ENCODE assay signal across 18 cellular contexts in the genomic region with DNA sequence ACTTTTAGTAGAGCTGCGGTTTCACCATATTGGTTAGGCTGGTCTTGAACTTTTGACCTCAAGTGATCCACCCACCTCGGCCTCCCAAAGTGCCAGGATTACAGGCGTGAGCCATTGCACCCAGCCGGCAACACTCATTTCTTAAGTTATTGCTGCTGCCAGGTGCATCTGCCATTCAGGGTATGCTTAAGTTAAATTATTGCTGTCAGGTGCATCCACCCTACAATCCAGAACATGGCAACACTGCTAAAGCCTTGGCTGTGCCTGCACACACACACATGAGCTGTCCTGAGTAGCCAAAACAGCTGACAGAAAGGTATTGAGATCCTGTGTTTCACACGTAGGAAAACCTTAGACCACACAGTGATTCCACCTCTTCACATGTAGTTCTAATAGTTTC.
"Had no signal": no experiment of that assay in that cellular context is flagged by ENCODE, and none has a peak within 500 bp of the region (broad histone marks: within the 10 kb centered on the region; RNA-seq: fewer than 3 reads in every experiment).

No MANE protein-coding gene starts in this region.

- H3K4me1 Mint-ChIP-seq: neural crest cell had no signal

- H3K27ac ChIP-seq: ascending aorta, breast epithelium, foreskin keratinocyte, tibial artery, uterus had no signal

- H3K27me3 ChIP-seq: ascending aorta, breast epithelium, foreskin keratinocyte, heart left ventricle, tibial artery, uterus had no signal

- H3K36me3 ChIP-seq: ascending aorta, breast epithelium, heart left ventricle, tibial artery, uterus had no signal

- H3K9me3 Mint-ChIP-seq: activated naive CD4-positive, alpha-beta T cell treated with anti-CD3 and anti-CD28 coated beads, Interleukin-2, amount 10 ng/mL, durations not matched to agents 7 days and 5 days; activated T-cell treated with anti-CD3 and anti-CD28 coated beads, Interleukin-2, amount 50 U/mL, for 24 hours; neural crest cell; stimulated activated memory B cell treated with anti-CD40 and anti-IgM and Interleukin-4, amounts not matched to agents 10 μg/mL and 1 μg/mL and 100 μg/mL, for 72 hours had no signal

- H3K4me3 Mint-ChIP-seq: activated CD8-positive, alpha-beta memory T cell treated with anti-CD3 and anti-CD28 coated beads, Interleukin-2, amount 10 ng/mL, durations not matched to agents 7 days and 5 days; activated naive CD4-positive, alpha-beta T cell treated with anti-CD3 and anti-CD28 coated beads, Interleukin-2, amount 10 ng/mL, durations not matched to agents 7 days and 5 days; activated T-cell treated with anti-CD3 and anti-CD28 coated beads, Interleukin-2, amount 50 U/mL, for 24 hours; neural crest cell; stimulated activated memory B cell treated with anti-CD40 and anti-IgM and Interleukin-4, amounts not matched to agents 10 μg/mL and 1 μg/mL and 100 μg/mL, for 72 hours had no signal

- DNase-seq: activated CD4-positive, alpha-beta T cell treated with anti-CD3 and anti-CD28 coated beads, Interleukin-2, amount 50 U/mL, for 48 hours; activated CD8-positive, alpha-beta memory T cell treated with anti-CD3 and anti-CD28 coated beads, Interleukin-2, amount 10 ng/mL, durations not matched to agents 7 days and 5 days; activated naive CD4-positive, alpha-beta T cell treated with anti-CD3 and anti-CD28 coated beads, Interleukin-2, amount 10 ng/mL, durations not matched to agents 7 days and 5 days; activated T-cell treated with anti-CD3 and anti-CD28 coated beads, Interleukin-2, amount 50 U/mL, for 24 hours; cerebellar nuclear complex; effector memory CD4-positive, alpha-beta T cell; foreskin keratinocyte; heart left ventricle; left colon; midbrain; stimulated activated CD4-positive, alpha-beta T cell treated with anti-CD3 and anti-CD28 coated beads, Interleukin-2, amount 100 ng/mL, for 48 hours; tibial artery; uterus had no signal

- H3K27ac Mint-ChIP-seq: activated CD8-positive, alpha-beta memory T cell treated with anti-CD3 and anti-CD28 coated beads, Interleukin-2, amount 10 ng/mL, durations not matched to agents 7 days and 5 days; activated naive CD4-positive, alpha-beta T cell treated with anti-CD3 and anti-CD28 coated beads, Interleukin-2, amount 10 ng/mL, durations not matched to agents 7 days and 5 days; activated T-cell treated with anti-CD3 and anti-CD28 coated beads, Interleukin-2, amount 50 U/mL, for 24 hours had no signal

- H3K27me3 Mint-ChIP-seq: activated CD8-positive, alpha-beta memory T cell treated with anti-CD3 and anti-CD28 coated beads, Interleukin-2, amount 10 ng/mL, durations not matched to agents 7 days and 5 days; activated T-cell treated with anti-CD3 and anti-CD28 coated beads, Interleukin-2, amount 50 U/mL, for 24 hours; stimulated activated memory B cell treated with anti-CD40 and anti-IgM and Interleukin-4, amounts not matched to agents 10 μg/mL and 1 μg/mL and 100 μg/mL, for 72 hours had no signal

- H3K36me3 Mint-ChIP-seq: activated CD8-positive, alpha-beta memory T cell treated with anti-CD3 and anti-CD28 coated beads, Interleukin-2, amount 10 ng/mL, durations not matched to agents 7 days and 5 days; activated naive CD4-positive, alpha-beta T cell treated with anti-CD3 and anti-CD28 coated beads, Interleukin-2, amount 10 ng/mL, durations not matched to agents 7 days and 5 days; stimulated activated memory B cell treated with anti-CD40 and anti-IgM and Interleukin-4, amounts not matched to agents 10 μg/mL and 1 μg/mL and 100 μg/mL, for 72 hours had no signal

- H3K4me3 ChIP-seq: ascending aorta, breast epithelium, heart left ventricle, lung, tibial artery, uterus had no signal

- H3K9me3 ChIP-seq: ascending aorta, breast epithelium, heart left ventricle, tibial artery, uterus had no signal

- H3K4me1 ChIP-seq: ascending aorta, breast epithelium, foreskin keratinocyte, tibial artery, uterus had no signal
